ENCODE assay signal across 8 cellular contexts in the genomic region with DNA sequence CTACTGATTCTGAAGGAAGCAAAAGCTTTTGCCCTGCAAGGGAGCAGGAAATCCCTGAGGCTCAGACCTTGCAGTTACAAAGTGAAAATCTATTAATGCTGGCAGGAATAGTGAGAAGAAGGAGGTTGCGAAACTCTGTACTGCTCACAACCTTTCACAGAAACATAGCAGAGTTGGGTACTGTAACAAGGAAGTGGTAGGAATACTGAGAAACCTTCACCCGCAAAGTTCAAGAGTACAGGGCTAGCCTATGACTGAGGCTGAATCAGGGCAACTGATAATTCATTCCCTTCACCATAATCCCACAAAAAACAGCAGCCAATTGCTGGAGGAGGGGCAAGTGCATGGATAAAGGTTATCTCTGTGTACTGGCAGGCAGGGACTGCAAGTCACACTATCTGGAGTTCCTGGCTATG. TPM values are rescaled to one million over a fixed set of nuclear protein-coding genes. Genes with fewer than 3 reads are reported as not detected.
DNase-seq lines count a peak whose midpoint lies in the region; ATAC-seq and TF ChIP-seq lines count a peak whose summit lies in the region.

No MANE protein-coding gene starts in this region.

- 75% methylated on average over 2 of the region's 2 CpGs; no CpG with 5 or more reads in 1 of the 2 donors for WGBS in gastroesophageal sphincter (ENCODE audit: low coverage in 1 of 2), 2 donors

- ATAC-seq in GM18511 (IDR thresholded peaks at IDR 0.05; ENCODE audit: unreplicated experiment) (peak; percentile 86), HG02759 (IDR thresholded peaks at IDR 0.05; ENCODE audit: unreplicated experiment) (peak; percentile 79), gastroesophageal sphincter (no peak)

- H3K27ac ChIP-seq in colonic mucosa (no peak overlapping the region), gastroesophageal sphincter (no peak overlapping the region)

- no peak overlapping the region for H3K4me3 ChIP-seq in colonic mucosa
- H3K4me3 ChIP-seq in gastroesophageal sphincter = no peak overlapping the region

- H3K4me1 ChIP-seq in colonic mucosa = no peaks in the 10 kb centered on the region
- H3K4me1 ChIP-seq in gastroesophageal sphincter = peaks cover 0 to 20% (median 5%) of the 10 kb centered on the region in 3 donors

- TF ChIP-seq CTCF in colonic mucosa (IDR thresholded peaks at IDR 0.05) (no peak), gastroesophageal sphincter (IDR thresholded peaks at IDR 0.05) (no peak)

- intact Hi-C loops in colonic mucosa (cut with DNase I) = no loop called here

- H3K36me3 ChIP-seq in colonic mucosa (no peaks in the 10 kb centered on the region), gastroesophageal sphincter (no peaks in the 10 kb centered on the region)

- H3K9ac ChIP-seq in colonic mucosa (ENCODE audit: low read depth in 2 of 2, low read length in 2 of 2) = no peak overlapping the region

- no peaks in the 10 kb centered on the region for H3K9me3 ChIP-seq in colonic mucosa
- H3K9me3 ChIP-seq in gastroesophageal sphincter = peaks cover 0 to 16% (median 0%) of the 10 kb centered on the region in 3 donors

- H3K27me3 ChIP-seq in colonic mucosa = no peaks in the 10 kb centered on the region
- no peaks in the 10 kb centered on the region for H3K27me3 ChIP-seq in gastroesophageal sphincter

- no peak for TF ChIP-seq EP300 in gastroesophageal sphincter (IDR thresholded peaks at IDR 0.05)

- no peak for TF ChIP-seq POLR2A in gastroesophageal sphincter (IDR thresholded peaks at IDR 0.05)

- DNase-seq in NOMO-1 (lab: John Stamatoyannopoulos, UW; ENCODE audit: unreplicated experiment in 2 of 2) (peak; percentile 46 to 76), kidney tubule cell (ENCODE audit: low spot score) (peak; percentile 90), colonic mucosa (no peak), NCI-H146 (lab: John Stamatoyannopoulos, UW) (no peak)
- no peak for DNase-seq in activated CD4-positive, CD25-positive, alpha-beta regulatory T cell treated with anti-CD3 and anti-CD28 coated beads, Interleukin-2, amount 50 U/mL, for 72 hours

RNA-seq across cellular contexts. Expression of gene KCTD3, which starts 23.9 kb away (rescaled TPM):
- total RNA-seq in colonic mucosa = 10 to 100 TPM; 33.6 to 50.9 TPM
- total RNA-seq in gastroesophageal sphincter = 10 to 100 TPM; 67.9 to 77.3 (median 73.9) TPM

Comparison
In these comparisons a context has a peak if more than half of its experiments do, and no peak if none do; other contexts are left out.
1. DNase-seq: peak in NOMO-1 (2 of 2) and kidney tubule cell (single experiment); none in colonic mucosa (single experiment), activated CD4-positive, CD25-positive, alpha-beta regulatory T cell treated with anti-CD3 and anti-CD28 coated beads, Interleukin-2, amount 50 U/mL, for 72 hours (single experiment) and NCI-H146 (single experiment).